In the genomic region with DNA sequence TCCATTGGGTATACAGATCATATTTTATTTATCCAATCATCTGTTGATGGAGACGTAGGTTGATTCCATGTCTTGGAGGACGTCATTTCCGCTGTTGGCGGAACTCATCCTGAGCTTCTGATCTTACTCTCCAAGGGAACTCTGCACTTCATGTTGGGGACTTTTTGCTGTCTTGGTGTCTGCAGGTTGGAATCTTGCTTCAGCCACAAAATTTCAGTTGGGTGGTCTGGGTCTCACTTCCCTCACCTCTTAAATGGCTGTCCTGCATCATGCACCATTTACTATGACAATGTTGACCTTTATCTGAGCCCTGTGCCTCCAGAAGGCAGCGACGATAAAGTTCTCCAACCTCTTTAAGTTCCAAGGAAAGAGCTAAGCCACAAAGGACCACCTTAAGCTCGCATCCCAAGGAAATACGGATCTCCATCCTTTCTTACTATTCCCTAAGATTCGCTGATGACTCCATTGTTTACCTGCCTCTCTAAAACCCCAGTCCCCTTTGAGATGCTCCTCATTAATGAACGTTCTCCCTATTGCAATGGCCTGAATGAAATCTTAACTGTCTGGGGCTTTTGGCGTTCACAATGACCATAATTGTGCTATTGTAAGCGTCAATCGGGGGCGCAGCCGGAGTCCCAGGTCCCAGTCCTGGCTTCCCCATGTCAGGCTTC, we compare ENCODE assay signal across 10 cellular contexts. TPM values are rescaled to one million over a fixed set of nuclear protein-coding genes. Genes with fewer than 3 reads are reported as not detected.
DNase-seq lines count a peak whose midpoint lies in the region; ATAC-seq, FAIRE-seq and TF ChIP-seq lines count a peak whose summit lies in the region.
"Had no signal": no experiment of that assay in that cellular context is flagged by ENCODE, and none has a peak within 500 bp of the region (broad histone marks: within the 10 kb centered on the region; RNA-seq: fewer than 3 reads in every experiment).

No MANE protein-coding gene starts in this region.

- H3K27me3 Mint-ChIP-seq in osteocyte (ENCODE audit: unreplicated experiment): no peaks in the 10 kb centered on the region

- TF ChIP-seq EP300 in K562 (IDR thresholded peaks at IDR 0.05; ENCODE audit: low read length): no peak

- no peaks in the 10 kb centered on the region for H3K9me3 ChIP-seq in K562 (replicated peaks; ENCODE audit: control insufficient read depth, insufficient read depth, low read depth, low read length)
- H3K9me3 ChIP-seq: neutrophil had no signal

- H3K79me2 ChIP-seq in K562 (ENCODE audit: control insufficient read depth, insufficient read depth, low read length): no peaks in the 10 kb centered on the region

- no peak for TF ChIP-seq POLR2A in K562 (conservative IDR thresholded peaks at IDR 0.05)

- in situ Hi-C loops in K562 (cut with MboI): loop anchor here (5.0 kb wide), 1 partner anchor 299 kb away; no protein-coding TSS in a partner anchor

- TF ChIP-seq RAD21 in K562 (CRISPR knock-in tag; conservative IDR thresholded peaks at IDR 0.05 in 1 of 2, IDR thresholded peaks at IDR 0.05 in 1 of 2): no peak

- TF ChIP-seq CTCF in GM12864 (IDR thresholded peaks at IDR 0.05; ENCODE audit: low read depth, low read length, missing control alignments) (no peak), K562 (IDR thresholded peaks at IDR 0.05 in 2 of 3, conservative IDR thresholded peaks at IDR 0.05 in 1 of 3; ENCODE audit: insufficient read depth in 2 of 3, low read depth in 1 of 3, low read length in 3 of 3) (no peak), osteocyte (IDR thresholded peaks at IDR 0.05) (no peak)

- H3K36me3 ChIP-seq in K562 (ENCODE audit: control insufficient read depth, insufficient read depth, low read length): no peaks in the 10 kb centered on the region
- H3K36me3 ChIP-seq: neutrophil had no signal

- peak; percentile 81 for DNase-seq in GM12864 (ENCODE audit: low read depth)
- no peak for DNase-seq in K562 (ENCODE audit: extremely low read depth in 1 of 4, low spot score in 3 of 4)
- no peak for DNase-seq in osteocyte (ENCODE audit: extremely low spot score, unreplicated experiment)
- DNase-seq in NCI-H2107 (lab: John Stamatoyannopoulos, UW): no peak
- no peak for DNase-seq in Ammon's horn (ENCODE audit: low spot score)
- no peak for DNase-seq in left lobe of liver (ENCODE audit: low spot score)

- H3K9me1 ChIP-seq in K562 (ENCODE audit: control insufficient read depth, insufficient read depth, low read length): no peaks in the 10 kb centered on the region

- H3K4me3 Mint-ChIP-seq in osteocyte (ENCODE audit: unreplicated experiment): peak overlapping the region; percentile 69

- peaks cover 7 to 12% of the 10 kb centered on the region in 2 experiments; a peak in 4 of 5 replicates for H3K4me1 ChIP-seq in K562 (replicated peaks in 1 of 2; ENCODE audit: control insufficient read depth in 2 of 2, insufficient read depth in 2 of 2, low read length in 2 of 2)

- peaks cover 35% of the 10 kb centered on the region for H3K4me1 Mint-ChIP-seq in osteocyte (ENCODE audit: unreplicated experiment)

- 34% methylated on average over 15 of the region's 15 CpGs for WGBS in K562 (ENCODE audit: insufficient coverage, low coverage, missing lambda C conversion rate)

- ATAC-seq in HG03066 (IDR thresholded peaks at IDR 0.05; ENCODE audit: low read depth, unreplicated experiment) (peak; percentile 28), K562 (peak; percentile 24), HG02763 (IDR thresholded peaks at IDR 0.05; ENCODE audit: unreplicated experiment) (no peak), left lobe of liver (no peak)

- intact Hi-C loops in K562 (cut with micrococcal nuclease): loop anchor here (1.0 to 5.0 kb wide), 4 partner anchors 74 to 349 kb away; no protein-coding TSS in a partner anchor

- H3K4me3 ChIP-seq in GM12864 (ENCODE audit: low read depth, low read length) (peak overlapping the region; percentile 59), K562 (peak overlapping the region; percentile 40; the same call in 1 of the 2 replicates)

- BruUV-seq in K562 (replicated peaks; lab: Mats Ljungman, UMichigan): no TSS peak

- H3K27me3 ChIP-seq in K562 (ENCODE audit: control insufficient read depth in 2 of 2, insufficient read depth in 2 of 2, low read length in 2 of 2): no peaks in the 10 kb centered on the region
- H3K27me3 ChIP-seq: neutrophil had no signal

- peak overlapping the region; percentile 78 for H3K27ac Mint-ChIP-seq in osteocyte (ENCODE audit: unreplicated experiment)

- H4K20me1 ChIP-seq in K562 (replicated peaks; ENCODE audit: control insufficient read depth, insufficient read depth, low read length): no peaks in the 10 kb centered on the region

- H3K4me2 ChIP-seq in K562 (ENCODE audit: insufficient read depth, low read length): peak overlapping the region; percentile 72

- H2AFZ ChIP-seq in K562 (ENCODE audit: low read depth, low read length): peak overlapping the region; percentile 98

- no peaks in the 10 kb centered on the region for H3K9me3 Mint-ChIP-seq in osteocyte (ENCODE audit: unreplicated experiment)

- CTCF ChIA-PET in K562 (lab: Yijun Ruan, JAX; ENCODE audit: low intra/inter-chr PET ratio): interaction anchor here (0.6 to 2.3 kb wide), 11 partner anchors 14 to 956 kb away, joined by 3 to 13 read pairs (median 4); no protein-coding TSS in a partner anchor

- no peaks in the 10 kb centered on the region for H3K36me3 Mint-ChIP-seq in osteocyte (ENCODE audit: unreplicated experiment)

- no peak for FAIRE-seq in K562 (lab: Jason Lieb, UNC)

- POLR2A ChIA-PET in K562 (lab: Yijun Ruan, JAX): interaction anchor here (0.7 to 1.2 kb wide), 5 partner anchors 20 to 916 kb away, joined by 3 to 4 read pairs (median 3); no protein-coding TSS in a partner anchor

- no peak overlapping the region for H3K27ac ChIP-seq in K562 (ENCODE audit: extremely low read depth, low read depth, low read length)
- H3K27ac ChIP-seq: neutrophil had no signal

- peak overlapping the region; percentile 68 to 89; a peak in 3 of 4 replicates for H3K9ac ChIP-seq in K562 (ENCODE audit: insufficient read depth in 1 of 2, low read depth in 2 of 2, low read length in 2 of 2)

TF ChIP-seq in K562, 482 proteins besides CTCF, POLR2A, EP300 and RAD21:
- TF ChIP-seq BHLHE40 (IDR thresholded peaks at IDR 0.05; ENCODE audit: low read length) (no peak), ZNF584 (CRISPR knock-in tag; IDR thresholded peaks at IDR 0.05; ENCODE audit: low read depth) (no peak)
- TF ChIP-seq, protein P1, sequence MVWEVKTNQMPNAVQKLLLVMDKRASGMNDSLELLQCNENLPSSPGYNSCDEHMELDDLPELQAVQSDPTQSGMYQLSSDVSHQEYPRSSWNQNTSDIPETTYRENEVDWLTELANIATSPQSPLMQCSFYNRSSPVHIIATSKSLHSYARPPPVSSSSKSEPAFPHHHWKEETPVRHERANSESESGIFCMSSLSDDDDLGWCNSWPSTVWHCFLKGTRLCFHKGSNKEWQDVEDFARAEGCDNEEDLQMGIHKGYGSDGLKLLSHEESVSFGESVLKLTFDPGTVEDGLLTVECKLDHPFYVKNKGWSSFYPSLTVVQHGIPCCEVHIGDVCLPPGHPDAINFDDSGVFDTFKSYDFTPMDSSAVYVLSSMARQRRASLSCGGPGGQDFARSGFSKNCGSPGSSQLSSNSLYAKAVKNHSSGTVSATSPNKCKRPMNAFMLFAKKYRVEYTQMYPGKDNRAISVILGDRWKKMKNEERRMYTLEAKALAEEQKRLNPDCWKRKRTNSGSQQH (CRISPR knock-in tag; IDR thresholded peaks at IDR 0.05): no peak

RNA-seq across cellular contexts. Expression of a gene that starts 23.1 kb away (rescaled TPM):
- not detected in 2 replicates for total RNA-seq in K562 (2011; cell fraction: chromatin; rRNA removed; ENCODE audit: low replicate concordance)
- not detected in 2 replicates for total RNA-seq in K562 (2011; cell fraction: nucleolus; rRNA removed)
- total RNA-seq in K562 (2011; cell fraction: nucleoplasm; rRNA removed): not detected in 2 replicates
- total RNA-seq in K562 (2014; rRNA removed) (not detected in 2 replicates), K562 (2014; rRNA removed; fragmentation: Illumina TruSeq; extraction: Trizol) (not detected in 2 replicates), K562 (2015; rRNA removed; fragmentation: Illumina TruSeq; extraction: Trizol) (not detected in 2 replicates), K562 (2021) (not detected in 2 replicates), osteocyte (not detected in 2 replicates), left lobe of liver (not detected)
- polyA plus RNA-seq in K562 (2011; rRNA removed) (not detected in 2 replicates), K562 (2014; fragmentation: Illumina TruSeq; extraction: Trizol) (not detected in 2 replicates), K562 (2014; fragmentation: Nextera tagmentation; extraction: Ambion mirVana) (not detected), K562 (2014; rRNA removed) (not detected in 2 replicates)
- polyA plus RNA-seq in K562 (2011; cell fraction: cytosol; rRNA removed): not detected in 2 replicates
- polyA plus RNA-seq in K562 (2011; cell fraction: nucleus; rRNA removed): not detected in 2 replicates
- not detected in 2 replicates for polyA plus RNA-seq in K562 (2012)
- polyA minus RNA-seq in K562 (2011; rRNA and poly(A)+ RNA removed): under 0.01 TPM in 2 replicates
- 667 TPM in 1 of 2 replicates, not detected in the other for polyA minus RNA-seq in K562 (2011; cell fraction: cytosol; rRNA and poly(A)+ RNA removed)
- under 0.01 TPM in 1 of 2 replicates, not detected in the other for polyA minus RNA-seq in K562 (2011; cell fraction: nucleus; rRNA and poly(A)+ RNA removed)
- total RNA-seq: RPMI7951 had no signal

RNA-seq across cellular contexts. Expression of a gene that starts 37.6 kb away (rescaled TPM):
- total RNA-seq in K562 (2011; cell fraction: chromatin; rRNA removed; ENCODE audit: low replicate concordance): 0.12 and 0.25 TPM in 2 replicates
- 0.17 TPM in 1 of 2 replicates, not detected in the other for total RNA-seq in K562 (2011; cell fraction: nucleolus; rRNA removed)
- 0.07 TPM in 1 of 2 replicates, not detected in the other for total RNA-seq in K562 (2011; cell fraction: nucleoplasm; rRNA removed)
- 0.12 and 0.41 TPM in 2 replicates for total RNA-seq in K562 (2014; rRNA removed)
- not detected in 2 replicates for total RNA-seq in K562 (2014; rRNA removed; fragmentation: Illumina TruSeq; extraction: Trizol)
- 0.07 TPM in 1 of 2 replicates, not detected in the other for total RNA-seq in K562 (2015; rRNA removed; fragmentation: Illumina TruSeq; extraction: Trizol)
- 0.31 TPM in 2 replicates for total RNA-seq in K562 (2021)
- 0.04 and 0.08 TPM in 2 replicates for polyA plus RNA-seq in K562 (2011; rRNA removed)
- 0.01 and 0.07 TPM in 2 replicates for polyA plus RNA-seq in K562 (2011; cell fraction: cytosol; rRNA removed)
- 0.18 and 0.22 TPM in 2 replicates for polyA plus RNA-seq in K562 (2011; cell fraction: nucleus; rRNA removed)
- 0.13 and 0.43 TPM in 2 replicates for polyA plus RNA-seq in K562 (2012)
- polyA plus RNA-seq in K562 (2014; fragmentation: Illumina TruSeq; extraction: Trizol): 0.04 and 0.07 TPM in 2 replicates
- not detected for polyA plus RNA-seq in K562 (2014; fragmentation: Nextera tagmentation; extraction: Ambion mirVana)
- 0.11 and 0.23 TPM in 2 replicates for polyA plus RNA-seq in K562 (2014; rRNA removed)
- polyA minus RNA-seq in K562 (2011; rRNA and poly(A)+ RNA removed): 0.07 and 0.12 TPM in 2 replicates
- 0.36 TPM in 1 of 2 replicates, not detected in the other for polyA minus RNA-seq in K562 (2011; cell fraction: cytosol; rRNA and poly(A)+ RNA removed)
- polyA minus RNA-seq in K562 (2011; cell fraction: nucleus; rRNA and poly(A)+ RNA removed): 0.13 and 0.33 TPM in 2 replicates
- 0.42 and 0.48 TPM in 2 replicates for total RNA-seq in osteocyte
- total RNA-seq in left lobe of liver: 0.13 TPM
- total RNA-seq: RPMI7951 had no signal

Comparison
In these comparisons a context has a peak if more than half of its experiments do, and no peak if none do; other contexts are left out.
1. ATAC-seq: peak in HG03066 (single experiment) and K562 (single experiment); none in HG02763 (single experiment) and left lobe of liver (single experiment).